ENCODE assay signal across 8 cellular contexts in genomic region chr13:78608705-78609463, GRCh38. TPM values are rescaled to one million over a fixed set of nuclear protein-coding genes. Genes with fewer than 3 reads are reported as not detected.
DNase-seq lines count a peak whose midpoint lies in the region; ATAC-seq and TF ChIP-seq lines count a peak whose summit lies in the region.

No MANE protein-coding gene starts in this region.

- WGBS in prostate gland: 3% methylated on average over 51 of the region's 53 CpGs

- DNase-seq in cardiac muscle cell (ENCODE audit: low read depth in 1 of 2, low spot score in 1 of 2) (no peak), prostate gland (ENCODE audit: low spot score) (no peak), AML-193 (lab: John Stamatoyannopoulos, UW) (no peak), cerebellar cortex (ENCODE audit: low spot score) (no peak), DMS153 (lab: John Stamatoyannopoulos, UW) (no peak), hypothalamus (lab: John Stamatoyannopoulos, UW) (no peak)

- H3K4me1 ChIP-seq in ES-I3 (ENCODE audit: insufficient read depth, low read length) (peaks cover 4% of the 10 kb centered on the region), cardiac muscle cell (ENCODE audit: low read depth) (peaks cover 10% of the 10 kb centered on the region), prostate gland (replicated peaks) (peaks cover 4% of the 10 kb centered on the region)

- H3K9me3 ChIP-seq in ES-I3 (ENCODE audit: control insufficient read depth, insufficient read depth, low read length) (no peaks in the 10 kb centered on the region), cardiac muscle cell (ENCODE audit: low read depth) (no peaks in the 10 kb centered on the region), prostate gland (no peaks in the 10 kb centered on the region)

- no peak for TF ChIP-seq POLR2A in prostate gland (IDR thresholded peaks at IDR 0.05)

- peaks cover 88% of the 10 kb centered on the region for H3K27me3 ChIP-seq in cardiac muscle cell
- H3K27me3 ChIP-seq in prostate gland (replicated peaks; ENCODE audit: insufficient read depth): peaks cover 37% of the 10 kb centered on the region

- H3K9ac ChIP-seq in ES-I3 (ENCODE audit: low read depth, low read length): peak overlapping the region; percentile 55; the same call in 1 of the 2 replicates

- H3K36me3 ChIP-seq in ES-I3 (ENCODE audit: insufficient read depth, low read length) (no peaks in the 10 kb centered on the region), cardiac muscle cell (no peaks in the 10 kb centered on the region), prostate gland (no peaks in the 10 kb centered on the region)

- H3K4me3 ChIP-seq in cardiac muscle cell: peak overlapping the region; percentile 39
- H3K4me3 ChIP-seq in prostate gland: peak overlapping the region; percentile 30 to 31

- H3K27ac ChIP-seq in cardiac muscle cell (no peak overlapping the region), prostate gland (no peak overlapping the region)

- peak; percentile 35 for ATAC-seq in SK-N-SH treated with all-trans-retinoic acid at 6 μM for 48 hours

- intact Hi-C loops in prostate gland (cut with DNase I): no loop called here

- no peak for TF ChIP-seq CTCF in cardiac muscle cell (IDR thresholded peaks at IDR 0.05; ENCODE audit: low read depth, low read length)
- no peak for TF ChIP-seq CTCF in prostate gland (IDR thresholded peaks at IDR 0.05)

TF ChIP-seq in SK-N-SH treated with all-trans-retinoic acid at 6 μM for 48 hours, 23 proteins besides CTCF, POLR2A, EP300 and RAD21:
- no peak for TF ChIP-seq RARB (CRISPR knock-in tag; IDR thresholded peaks at IDR 0.05)

RNA-seq across cellular contexts. Expression of gene POU4F1, which starts 5.5 kb away (rescaled TPM):
- 0.42 TPM in 1 of 2 replicates, not detected in the other for total RNA-seq in cardiac muscle cell
- 0.11 and 0.16 TPM in 2 replicates for polyA plus RNA-seq in cardiac muscle cell
- total RNA-seq in prostate gland: under 1 TPM in 1 of 2 donors, not detected in 1; 0.68 TPM

RNA-seq across cellular contexts. Expression of gene OBI1, which starts 50.1 kb away (rescaled TPM):
- total RNA-seq in cardiac muscle cell (11.2 and 14.1 TPM in 2 replicates), prostate gland (10 to 100 TPM in 1 of 2 donors, 1 to 10 TPM in 1; 7.9 to 20.4 TPM)
- 17.0 and 19.3 TPM in 2 replicates for polyA plus RNA-seq in cardiac muscle cell
